17 cellular contexts compared by ENCODE assay signal in genomic region chr10:125127110-125127509, GRCh38. TPM values are rescaled to one million over a fixed set of nuclear protein-coding genes. Genes with fewer than 3 reads are reported as not detected.
DNase-seq lines count a peak whose midpoint lies in the region; FAIRE-seq and TF ChIP-seq lines count a peak whose summit lies in the region.
"Had no signal": no experiment of that assay in that cellular context is flagged by ENCODE, and none has a peak within 500 bp of the region (broad histone marks: within the 10 kb centered on the region; RNA-seq: fewer than 3 reads in every experiment).

No MANE protein-coding gene starts in this region.

- no peak overlapping the region for H3K9ac ChIP-seq in neural progenitor cell
- H3K9ac ChIP-seq: BLaER1 had no signal

- TF ChIP-seq POLR2A in breast epithelium (IDR thresholded peaks at IDR 0.05): no peak

- H3K79me2 ChIP-seq in neural progenitor cell (ENCODE audit: low read depth): peaks cover 100% of the 10 kb centered on the region

- H3K4me3 ChIP-seq in breast epithelium: no peak overlapping the region
- no peak overlapping the region for H3K4me3 ChIP-seq in epithelial cell of esophagus (ENCODE audit: low read length)
- H3K4me3 ChIP-seq in neural progenitor cell: no peak overlapping the region
- H3K4me3 ChIP-seq: BLaER1, K562, PC-9 had no signal

- DNase-seq in MCF 10A (ENCODE audit: unreplicated experiment): peak; percentile 63
- DNase-seq in breast epithelium (ENCODE audit: low spot score in 2 of 2): no peak
- DNase-seq in epithelial cell of esophagus (ENCODE audit: low read depth): peak; percentile 91
- DNase-seq in nephron progenitor cell: no peak
- DNase-seq in GM19239 (ENCODE audit: insufficient read length, low spot score): no peak
- DNase-seq in neural progenitor cell (ENCODE audit: low spot score): no peak
- DNase-seq in activated CD4-positive, alpha-beta T cell treated with anti-CD3 and anti-CD28 coated beads for 48 hours: no peak
- no peak for DNase-seq in activated CD4-positive, alpha-beta T cell treated with anti-CD3 and anti-CD28 coated beads, Interleukin-2, amount 50 U/mL, for 4 hours
- DNase-seq: EL, MV-4-11, NCI-H1417, NCI-H2029, NCI-H2171 treated with DMSO at 0.1 percent for 48 hours, NCI-H82, PC-9 had no signal

- H3K36me3 ChIP-seq in breast epithelium: no peaks in the 10 kb centered on the region
- H3K36me3 ChIP-seq in neural progenitor cell: peaks cover 4% of the 10 kb centered on the region

- H4K20me1 ChIP-seq in neural progenitor cell (ENCODE audit: low read depth): peaks cover 100% of the 10 kb centered on the region

- no peak overlapping the region for H3K4me2 ChIP-seq in neural progenitor cell
- H3K4me2 ChIP-seq: BLaER1, PC-9 had no signal

- no peak overlapping the region for H2AFZ ChIP-seq in neural progenitor cell (replicated peaks)
- H2AFZ ChIP-seq: PC-9 had no signal

- H3K9me3 Mint-ChIP-seq in MCF 10A (ENCODE audit: unreplicated experiment) (no peaks in the 10 kb centered on the region), nephron progenitor cell (peaks cover 3% of the 10 kb centered on the region), neural progenitor cell (peaks cover 2% of the 10 kb centered on the region)

- no peaks in the 10 kb centered on the region for H3K27me3 ChIP-seq in breast epithelium
- no peaks in the 10 kb centered on the region for H3K27me3 ChIP-seq in neural progenitor cell
- H3K27me3 ChIP-seq: BLaER1 had no signal

- H3K36me3 Mint-ChIP-seq in MCF 10A (ENCODE audit: insufficient read depth, unreplicated experiment): peaks cover 41% of the 10 kb centered on the region
- peaks cover 90% of the 10 kb centered on the region for H3K36me3 Mint-ChIP-seq in nephron progenitor cell (ENCODE audit: low read depth)
- peaks cover 39% of the 10 kb centered on the region for H3K36me3 Mint-ChIP-seq in neural progenitor cell

- H3F3A ChIP-seq in neural progenitor cell (ENCODE audit: low read depth): no peaks in the 10 kb centered on the region

- intact Hi-C loops in MCF 10A (cut with micrococcal nuclease): no loop called here
- intact Hi-C loops in breast epithelium (cut with DNase I; ENCODE audit: low total_unique reads): no loop called here

- TF ChIP-seq CTCF in MCF 10A (IDR thresholded peaks at IDR 0.05; ENCODE audit: unreplicated experiment) (no peak), breast epithelium (IDR thresholded peaks at IDR 0.05) (no peak), epithelial cell of esophagus (IDR thresholded peaks at IDR 0.05; ENCODE audit: insufficient read depth, low read depth, low read length, missing control alignments) (no peak), nephron progenitor cell (IDR thresholded peaks at IDR 0.05) (no peak), neural progenitor cell (IDR thresholded peaks at IDR 0.05) (no peak)

- H3K4me3 Mint-ChIP-seq in MCF 10A (ENCODE audit: unreplicated experiment) (no peak overlapping the region), nephron progenitor cell (no peak overlapping the region), neural progenitor cell (no peak overlapping the region)

- H3K4me1 Mint-ChIP-seq in MCF 10A (ENCODE audit: insufficient read depth, unreplicated experiment) (peaks cover 62% of the 10 kb centered on the region), nephron progenitor cell (peaks cover 61% of the 10 kb centered on the region), neural progenitor cell (peaks cover 16% of the 10 kb centered on the region)

- H3K27ac Mint-ChIP-seq in MCF 10A (ENCODE audit: low read depth, unreplicated experiment) (peak overlapping the region; percentile 50), nephron progenitor cell (peak overlapping the region; percentile 8), neural progenitor cell (no peak overlapping the region)

- H3K27ac ChIP-seq in breast epithelium (no peak overlapping the region), neural progenitor cell (no peak overlapping the region)
- H3K27ac ChIP-seq: BLaER1, PC-9 had no signal

- H3K27me3 Mint-ChIP-seq in MCF 10A (ENCODE audit: insufficient read depth, unreplicated experiment) (no peaks in the 10 kb centered on the region), nephron progenitor cell (ENCODE audit: low read depth, poor library complexity) (no peaks in the 10 kb centered on the region), neural progenitor cell (ENCODE audit: insufficient read depth, low read depth) (peaks cover 2% of the 10 kb centered on the region)

- H3K9me3 ChIP-seq in breast epithelium (no peaks in the 10 kb centered on the region), neural progenitor cell (ENCODE audit: low read depth) (no peaks in the 10 kb centered on the region)
- H3K9me3 ChIP-seq: BLaER1 had no signal

- POLR2A ChIA-PET in MCF 10A (lab: Yijun Ruan, JAX): interaction anchor here (0.7 to 7.9 kb wide), 4 partner anchors 13 to 42 kb away, joined by 3 to 165 read pairs (median 4); no protein-coding TSS in a partner anchor

- no TSS peak for BruUV-seq in MCF 10A (replicated peaks; lab: Mats Ljungman, UMichigan)

- FAIRE-seq in GM19239 (lab: Jason Lieb, UNC): no peak
- FAIRE-seq: K562 had no signal

- CTCF ChIA-PET in MCF 10A (lab: Yijun Ruan, JAX): interaction anchor here (1.5 kb wide), 1 partner anchor 79 kb away, joined by 3 read pairs; no protein-coding TSS in a partner anchor

- H3K4me1 ChIP-seq in breast epithelium (peaks cover 0 to 3% of the 10 kb centered on the region in 2 donors), neural progenitor cell (peaks cover 19% of the 10 kb centered on the region)

RNA-seq across cellular contexts. Expression of gene CTBP2, which starts 33.3 kb away (rescaled TPM):
- total RNA-seq in MCF 10A (2022): 129 and 152 TPM in 2 replicates
- total RNA-seq in breast epithelium: 10 to 100 TPM; 53.1 to 91.2 (median 65.9) TPM
- total RNA-seq in neural progenitor cell (ENCODE audit: low replicate concordance): 55.2 and 97.6 TPM in 2 replicates

Comparison
In these comparisons a context has a peak if more than half of its experiments do, and no peak if none do; other contexts are left out.
1. DNase-seq: peak in MCF 10A (single experiment) and epithelial cell of esophagus (single experiment); none in breast epithelium (0 of 2), nephron progenitor cell (single experiment), GM19239 (single experiment), neural progenitor cell (single experiment), activated CD4-positive, alpha-beta T cell treated with anti-CD3 and anti-CD28 coated beads for 48 hours (single experiment) and activated CD4-positive, alpha-beta T cell treated with anti-CD3 and anti-CD28 coated beads, Interleukin-2, amount 50 U/mL, for 4 hours (0 of 2).